In the genomic region with DNA sequence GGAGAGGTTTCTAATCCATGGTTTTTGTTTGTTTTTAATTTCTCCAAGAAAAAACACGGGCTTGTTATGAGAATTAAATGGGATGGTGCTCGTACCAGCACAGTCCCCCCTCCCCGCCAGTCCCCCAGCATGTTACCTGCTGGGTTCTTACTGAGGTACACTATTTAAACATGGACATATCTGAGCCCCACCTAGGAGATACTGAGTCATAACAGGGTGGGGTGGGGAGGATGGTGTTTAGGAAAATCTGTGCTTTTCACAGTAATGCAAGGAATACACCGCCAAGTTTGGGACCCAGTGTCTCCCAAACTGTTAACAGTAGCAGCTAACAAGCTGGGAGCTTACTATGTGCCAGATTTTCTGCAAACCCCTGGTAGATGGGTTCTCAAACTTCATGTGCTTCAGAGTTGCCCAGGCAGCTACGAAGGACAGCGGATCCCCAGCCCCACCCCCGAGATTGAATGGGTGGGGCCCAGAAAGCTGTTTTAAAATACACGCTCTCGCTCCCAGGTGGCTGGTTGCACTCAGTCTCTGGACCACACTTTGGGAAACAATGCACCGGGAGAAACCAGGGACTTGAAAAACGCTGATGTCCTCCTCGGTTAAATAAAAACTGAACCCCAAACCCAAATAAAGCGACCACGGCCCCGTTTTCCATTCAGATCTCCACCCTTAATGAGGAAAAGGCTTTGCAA, we compare ENCODE assay signal across 8 cellular contexts. TPM values are rescaled to one million over a fixed set of nuclear protein-coding genes. Genes with fewer than 3 reads are reported as not detected.
DNase-seq lines count a peak whose midpoint lies in the region; ATAC-seq and TF ChIP-seq lines count a peak whose summit lies in the region.

No MANE protein-coding gene starts in this region.

- intact Hi-C loops in esophagus muscularis mucosa (cut with DNase I) = no loop called here

- TF ChIP-seq POLR2A in esophagus muscularis mucosa (IDR thresholded peaks at IDR 0.05; ENCODE audit: low read depth) = no peak
- TF ChIP-seq POLR2A in tibial nerve (IDR thresholded peaks at IDR 0.05) = no peak

- H3K4me3 ChIP-seq in esophagus muscularis mucosa (peak overlapping the region; percentile 77 to 97 (median 82)), tibial nerve (peak overlapping the region; percentile 77 to 99 (median 92))

- H3K36me3 Mint-ChIP-seq in natural killer cell treated with Interleukin-12 subunit alpha and Interleukin-12 subunit beta and Interleukin-15 and Interleukin-18, amount 100 ng/mL, for 72 hours = no peaks in the 10 kb centered on the region

- TF ChIP-seq CTCF in esophagus muscularis mucosa (IDR thresholded peaks at IDR 0.05) (no peak), tibial nerve (IDR thresholded peaks at IDR 0.05) (no peak)

- H3K4me1 ChIP-seq in esophagus muscularis mucosa = peaks cover 7 to 28% (median 17%) of the 10 kb centered on the region in 4 donors
- H3K4me1 ChIP-seq in tibial nerve = peaks cover 0 to 24% (median 0%) of the 10 kb centered on the region in 4 donors

- peak; percentile 39 for ATAC-seq in HG02610 (IDR thresholded peaks at IDR 0.05; ENCODE audit: unreplicated experiment)
- ATAC-seq in natural killer cell treated with Interleukin-12 subunit alpha and Interleukin-12 subunit beta and Interleukin-15 and Interleukin-18, amount 100 ng/mL, for 72 hours = peak in 1 of 2 donors; percentile 36

- H3K4me3 Mint-ChIP-seq in natural killer cell treated with Interleukin-12 subunit alpha and Interleukin-12 subunit beta and Interleukin-15 and Interleukin-18, amount 100 ng/mL, for 72 hours = peak overlapping the region; percentile 87

- peaks cover 0 to 16% (median 13%) of the 10 kb centered on the region in 4 donors for H3K36me3 ChIP-seq in esophagus muscularis mucosa
- peaks cover 0 to 15% (median 0%) of the 10 kb centered on the region in 3 donors for H3K36me3 ChIP-seq in tibial nerve

- H3K27ac Mint-ChIP-seq in natural killer cell treated with Interleukin-12 subunit alpha and Interleukin-12 subunit beta and Interleukin-15 and Interleukin-18, amount 100 ng/mL, for 72 hours = peak overlapping the region; percentile 78 to 88

- H3K9me3 ChIP-seq in esophagus muscularis mucosa (no peaks in the 10 kb centered on the region), tibial nerve (no peaks in the 10 kb centered on the region)

- DNase-seq in NCI-H2029 treated with DMSO at 0.1 percent for 48 hours (lab: John Stamatoyannopoulos, UW) (peak; percentile 5), NCI-H2029 (lab: John Stamatoyannopoulos, UW) (no peak), NCI-H2196 treated with DMSO at 0.1 percent for 48 hours (lab: John Stamatoyannopoulos, UW; ENCODE audit: unreplicated experiment) (peak; percentile 8), activated T-cell treated with anti-CD3 and anti-CD28 coated beads for 24 hours (ENCODE audit: low read depth) (peak; percentile 7), esophagus muscularis mucosa (ENCODE audit: extremely low spot score) (no peak), tibial nerve (ENCODE audit: low spot score in 2 of 2) (peak in 1 of 2 donors; percentile 6)
- DNase-seq in natural killer cell treated with Interleukin-12 subunit alpha and Interleukin-12 subunit beta and Interleukin-15 and Interleukin-18, amount 100 ng/mL, for 72 hours (ENCODE audit: low spot score) = no peak

- 28% methylated on average over 6 of the region's 15 CpGs for WGBS in esophagus muscularis mucosa
- WGBS in tibial nerve, 2 donors = 11 to 14% methylated on average over 15 of the region's 15 CpGs

- H3K27ac ChIP-seq in esophagus muscularis mucosa (replicated peaks in 1 of 4) (peak overlapping the region; percentile 84 to 93 (median 91)), tibial nerve (peak overlapping the region; percentile 92 to 93 (median 92))

- TF ChIP-seq EP300 in esophagus muscularis mucosa (IDR thresholded peaks at IDR 0.05) (no peak), tibial nerve (IDR thresholded peaks at IDR 0.05) (no peak)

- no peaks in the 10 kb centered on the region for H3K27me3 Mint-ChIP-seq in natural killer cell treated with Interleukin-12 subunit alpha and Interleukin-12 subunit beta and Interleukin-15 and Interleukin-18, amount 100 ng/mL, for 72 hours

- peaks cover 10 to 15% of the 10 kb centered on the region in 2 donors for H3K4me1 Mint-ChIP-seq in natural killer cell treated with Interleukin-12 subunit alpha and Interleukin-12 subunit beta and Interleukin-15 and Interleukin-18, amount 100 ng/mL, for 72 hours (ENCODE audit: low read depth in 2 of 2)

- H3K9me3 Mint-ChIP-seq in natural killer cell treated with Interleukin-12 subunit alpha and Interleukin-12 subunit beta and Interleukin-15 and Interleukin-18, amount 100 ng/mL, for 72 hours = no peaks in the 10 kb centered on the region

- no peaks in the 10 kb centered on the region for H3K27me3 ChIP-seq in esophagus muscularis mucosa
- H3K27me3 ChIP-seq in tibial nerve = no peaks in the 10 kb centered on the region

RNA-seq across cellular contexts. Expression of a gene that starts 1.0 kb away (rescaled TPM):
- total RNA-seq in esophagus muscularis mucosa (10 to 100 TPM in 2 of 4 donors, 1 to 10 TPM in 2; 7.6 to 15.7 (median 11.2) TPM), tibial nerve (10 to 100 TPM; 14.0 to 19.4 (median 15.9) TPM)
- total RNA-seq in natural killer cell treated with Interleukin-12 subunit alpha and Interleukin-12 subunit beta and Interleukin-15 and Interleukin-18, amount 100 ng/mL, for 72 hours = 10 to 100 TPM in 1 of 2 donors, 1 to 10 TPM in 1; 9.2 to 13.8 TPM

Comparison
In these comparisons a context has a peak if more than half of its experiments do, and no peak if none do; other contexts are left out.
1. DNase-seq: peak in NCI-H2029 treated with DMSO at 0.1 percent for 48 hours (single experiment), NCI-H2196 treated with DMSO at 0.1 percent for 48 hours (single experiment) and activated T-cell treated with anti-CD3 and anti-CD28 coated beads for 24 hours (single experiment); none in NCI-H2029 (single experiment), esophagus muscularis mucosa (single experiment) and natural killer cell treated with Interleukin-12 subunit alpha and Interleukin-12 subunit beta and Interleukin-15 and Interleukin-18, amount 100 ng/mL, for 72 hours (single experiment).